ENCODE assay signal across 8 cellular contexts in the genomic region with DNA sequence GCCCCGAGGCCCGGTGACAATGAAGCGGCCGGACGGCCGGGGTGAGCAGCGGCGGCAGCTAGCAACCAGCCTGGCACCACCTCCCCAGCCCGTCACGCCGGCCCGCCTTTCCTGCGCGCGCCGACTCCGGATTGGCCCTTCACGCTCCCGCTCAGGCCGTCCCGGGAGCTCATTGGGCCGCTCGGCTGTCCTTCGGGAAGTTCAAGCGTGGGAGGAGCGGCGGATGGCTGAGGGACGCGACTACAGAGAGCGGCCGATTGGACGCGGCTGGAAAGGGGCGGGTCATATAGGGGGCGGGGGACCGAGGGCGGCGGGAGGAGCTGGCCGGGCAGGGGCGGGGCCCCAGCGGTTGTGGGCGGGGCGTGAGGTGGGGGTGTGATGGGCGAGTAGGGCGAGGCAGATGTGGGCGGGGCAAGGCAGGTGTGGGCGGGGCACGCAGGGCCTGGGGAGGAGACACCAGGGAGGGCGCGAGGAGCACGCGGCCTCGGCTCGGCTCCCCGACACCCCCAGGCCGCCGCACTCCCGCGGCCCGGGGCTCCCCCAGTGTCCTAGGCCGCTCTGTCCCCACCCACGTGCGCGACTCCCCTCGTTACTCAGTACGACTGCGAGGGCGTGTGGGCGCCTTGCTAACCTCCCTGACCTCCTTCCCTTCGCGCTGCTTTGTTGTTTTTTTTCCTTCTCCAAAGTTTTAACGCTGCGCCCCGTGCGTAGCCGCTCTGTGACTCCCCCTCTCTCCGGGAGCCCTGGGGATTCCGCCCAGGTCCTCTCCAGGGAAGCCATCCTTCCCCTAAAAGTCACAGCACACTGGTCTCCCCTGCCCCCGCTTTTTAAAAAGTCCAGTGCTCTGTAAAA. TPM values are rescaled to one million over a fixed set of nuclear protein-coding genes. Genes with fewer than 3 reads are reported as not detected.
DNase-seq lines count a peak whose midpoint lies in the region; ATAC-seq and TF ChIP-seq lines count a peak whose summit lies in the region.

A gene (minus strand): TSS at position 60 of the 852 bp plus-strand sequence. CDS start 2,909 bp downstream, outside the sequence.

- intact Hi-C loops in naive thymus-derived CD4-positive, alpha-beta T cell (cut with micrococcal nuclease): loop anchor here (1.0 to 10.0 kb wide), 12 partner anchors 16 to 1186 kb away; a partner anchor contains a TSS

- no peaks in the 10 kb centered on the region for H3K27me3 ChIP-seq in fibroblast of lung (ENCODE audit: control insufficient read depth, insufficient read depth, low read length)
- no peaks in the 10 kb centered on the region for H3K27me3 ChIP-seq in naive thymus-derived CD4-positive, alpha-beta T cell (ENCODE audit: control insufficient read depth in 2 of 2, insufficient read depth in 2 of 2, low read length in 2 of 2)

- no peaks in the 10 kb centered on the region for H3K79me2 ChIP-seq in fibroblast of lung (ENCODE audit: control insufficient read depth, insufficient read depth, low read length)

- DNase-seq in Daoy (ENCODE audit: low read depth) (peak; percentile 100), H4 (ENCODE audit: low spot score) (peak; percentile 98), LNCaP clone FGC (ENCODE audit: low read depth) (peak; percentile 92), RPMI8226 (peak; percentile 99), fibroblast of lung (ENCODE audit: low read depth in 2 of 2) (peak; percentile 97 to 98)
- peak; percentile 100 for DNase-seq in activated T-helper 1 cell treated with anti-CD3 and anti-CD28 coated beads, Interleukin-2, amount 50 U/mL, for 16 hours (ENCODE audit: low read depth in 1 of 2, low spot score in 1 of 2)
- DNase-seq in naive thymus-derived CD4-positive, alpha-beta T cell: peak; percentile 96 to 100 (median 98)

- H3K4me3 ChIP-seq in LNCaP clone FGC (ENCODE audit: low read depth, low read length) (peak within 1 kb of the TSS; percentile 72), fibroblast of lung (replicated peaks in 1 of 4; ENCODE audit: control extremely low read depth in 1 of 4, insufficient read depth in 1 of 4, low read depth in 3 of 4, low read length in 4 of 4) (peak within 1 kb of the TSS; percentile 60 to 79 (median 72))
- peak within 1 kb of the TSS; percentile 60 for H3K4me3 ChIP-seq in naive thymus-derived CD4-positive, alpha-beta T cell (ENCODE audit: low read length)

- peak; percentile 96 for ATAC-seq in naive thymus-derived CD4-positive, alpha-beta T cell
- ATAC-seq in stimulated activated memory B cell treated with anti-CD40 and anti-IgM and Interleukin-4, amounts not matched to agents 10 μg/mL and 1 μg/mL and 100 μg/mL, for 72 hours: peak; percentile 97

- H3K9me3 Mint-ChIP-seq in naive thymus-derived CD4-positive, alpha-beta T cell: no peaks in the 10 kb centered on the region
- peaks cover 2% of the 10 kb centered on the region for H3K9me3 Mint-ChIP-seq in stimulated activated memory B cell treated with anti-CD40 and anti-IgM and Interleukin-4, amounts not matched to agents 10 μg/mL and 1 μg/mL and 100 μg/mL, for 72 hours

- H3K27ac ChIP-seq in fibroblast of lung (ENCODE audit: insufficient read depth, low read length): peak within 1 kb of the TSS; percentile 39
- H3K27ac ChIP-seq in naive thymus-derived CD4-positive, alpha-beta T cell (ENCODE audit: low read depth, low read length): peak within 1 kb of the TSS; percentile 68

- peak within 1 kb of the TSS; percentile 7 to 84 (median 74) for H3K27ac Mint-ChIP-seq in naive thymus-derived CD4-positive, alpha-beta T cell
- H3K27ac Mint-ChIP-seq in stimulated activated memory B cell treated with anti-CD40 and anti-IgM and Interleukin-4, amounts not matched to agents 10 μg/mL and 1 μg/mL and 100 μg/mL, for 72 hours: peak within 1 kb of the TSS; percentile 94

- peak within 1 kb of the TSS; percentile 96 for H3K4me2 ChIP-seq in fibroblast of lung (ENCODE audit: extremely low read depth, insufficient read depth, low read length)

- H3K9me3 ChIP-seq in fibroblast of lung (ENCODE audit: control insufficient read depth, insufficient read depth, low read depth, low read length): no peaks in the 10 kb centered on the region
- H3K9me3 ChIP-seq in naive thymus-derived CD4-positive, alpha-beta T cell (ENCODE audit: control insufficient read depth in 2 of 3, low read length in 3 of 3): no peaks in the 10 kb centered on the region

- POLR2A ChIA-PET in naive thymus-derived CD4-positive, alpha-beta T cell (lab: Charles Lee): interaction anchor here (0.6 to 1.3 kb wide), 6 partner anchors 12 to 954 kb away, joined by 3 to 24 read pairs (median 4); a partner anchor contains a TSS

- H4K20me1 ChIP-seq in fibroblast of lung (ENCODE audit: control insufficient read depth, extremely low read depth, insufficient read depth, low read length): no peaks in the 10 kb centered on the region

- peaks cover 4% of the 10 kb centered on the region for H3K4me1 ChIP-seq in fibroblast of lung (ENCODE audit: control insufficient read depth, extremely low read depth, insufficient read depth, low read length)
- H3K4me1 ChIP-seq in naive thymus-derived CD4-positive, alpha-beta T cell (ENCODE audit: control insufficient read depth in 2 of 2, insufficient read depth in 2 of 2, low read length in 2 of 2): peaks cover 11 to 19% of the 10 kb centered on the region in 2 donors

- peak within 1 kb of the TSS; percentile 57 for H3K9ac ChIP-seq in fibroblast of lung (ENCODE audit: insufficient read depth, low read length)

- TF ChIP-seq CTCF in LNCaP clone FGC (IDR thresholded peaks at IDR 0.05; ENCODE audit: control insufficient read depth, extremely low read depth, insufficient read depth) (no peak), fibroblast of lung (conservative IDR thresholded peaks at IDR 0.05 in 1 of 2, IDR thresholded peaks at IDR 0.05 in 1 of 2; ENCODE audit: low read depth in 1 of 2, low read length in 2 of 2) (no peak)

- H3K36me3 ChIP-seq in fibroblast of lung (ENCODE audit: control insufficient read depth, insufficient read depth, low read length): no peaks in the 10 kb centered on the region
- H3K36me3 ChIP-seq in naive thymus-derived CD4-positive, alpha-beta T cell (ENCODE audit: control insufficient read depth in 2 of 3, insufficient read depth in 3 of 3, low read length in 3 of 3): peaks cover 0 to 6% (median 0%) of the 10 kb centered on the region in 3 experiments

- peak within 1 kb of the TSS; percentile 92 for H2AFZ ChIP-seq in fibroblast of lung (ENCODE audit: low read length)

- CTCF ChIA-PET in naive thymus-derived CD4-positive, alpha-beta T cell (lab: Charles Lee): interaction anchor here (1.0 kb wide), 1 partner anchor 200 kb away, joined by 3 read pairs; no protein-coding TSS in a partner anchor

- peaks cover 0 to 8% (median 0%) of the 10 kb centered on the region in 5 donors for H3K27me3 Mint-ChIP-seq in naive thymus-derived CD4-positive, alpha-beta T cell
- no peaks in the 10 kb centered on the region for H3K27me3 Mint-ChIP-seq in stimulated activated memory B cell treated with anti-CD40 and anti-IgM and Interleukin-4, amounts not matched to agents 10 μg/mL and 1 μg/mL and 100 μg/mL, for 72 hours

- peak within 1 kb of the TSS; percentile 74 to 89 (median 86) for H3K4me3 Mint-ChIP-seq in naive thymus-derived CD4-positive, alpha-beta T cell
- peak within 1 kb of the TSS; percentile 89 for H3K4me3 Mint-ChIP-seq in stimulated activated memory B cell treated with anti-CD40 and anti-IgM and Interleukin-4, amounts not matched to agents 10 μg/mL and 1 μg/mL and 100 μg/mL, for 72 hours

- H3K4me1 Mint-ChIP-seq in naive thymus-derived CD4-positive, alpha-beta T cell: peaks cover 13 to 24% (median 20%) of the 10 kb centered on the region in 7 donors
- H3K4me1 Mint-ChIP-seq in stimulated activated memory B cell treated with anti-CD40 and anti-IgM and Interleukin-4, amounts not matched to agents 10 μg/mL and 1 μg/mL and 100 μg/mL, for 72 hours: peaks cover 29% of the 10 kb centered on the region

- peaks cover 0 to 8% (median 4%) of the 10 kb centered on the region in 5 donors for H3K36me3 Mint-ChIP-seq in naive thymus-derived CD4-positive, alpha-beta T cell
- peaks cover 19% of the 10 kb centered on the region for H3K36me3 Mint-ChIP-seq in stimulated activated memory B cell treated with anti-CD40 and anti-IgM and Interleukin-4, amounts not matched to agents 10 μg/mL and 1 μg/mL and 100 μg/mL, for 72 hours

RNA-seq across cellular contexts. Expression of the gene that starts here (rescaled TPM):
- total RNA-seq in Daoy (2014; rRNA removed; shearing (Covaris generic)): 27.3 and 33.8 TPM in 2 replicates
- total RNA-seq in H4 (2014; rRNA removed; shearing (Covaris generic)): 5.3 and 11.3 TPM in 2 replicates
- 7.4 and 8.5 TPM in 2 replicates for total RNA-seq in fibroblast of lung
- polyA plus RNA-seq in fibroblast of lung: 2.0 and 3.3 TPM in 2 replicates
- 5.5 and 8.2 TPM in 2 replicates for polyA plus RNA-seq in fibroblast of lung (2012)
- polyA minus RNA-seq in fibroblast of lung (ENCODE audit: low replicate concordance): 0.86 and 2.9 TPM in 2 replicates
- 10 to 100 TPM in 2 of 5 experiments, 1 to 10 TPM in 3; 8.1 to 13.0 (median 10.0) TPM for total RNA-seq in naive thymus-derived CD4-positive, alpha-beta T cell
- polyA plus RNA-seq in naive thymus-derived CD4-positive, alpha-beta T cell: 1 to 10 TPM; 2.7 to 7.6 TPM

Comparison
In these comparisons a context has a peak if more than half of its experiments do, and no peak if none do; other contexts are left out.
1. Peak in every context shown above with its lines: DNase-seq, ATAC-seq, H3K4me3 ChIP-seq and H3K27ac ChIP-seq.